1 cellular context compared by ENCODE assay signal in the genomic region with DNA sequence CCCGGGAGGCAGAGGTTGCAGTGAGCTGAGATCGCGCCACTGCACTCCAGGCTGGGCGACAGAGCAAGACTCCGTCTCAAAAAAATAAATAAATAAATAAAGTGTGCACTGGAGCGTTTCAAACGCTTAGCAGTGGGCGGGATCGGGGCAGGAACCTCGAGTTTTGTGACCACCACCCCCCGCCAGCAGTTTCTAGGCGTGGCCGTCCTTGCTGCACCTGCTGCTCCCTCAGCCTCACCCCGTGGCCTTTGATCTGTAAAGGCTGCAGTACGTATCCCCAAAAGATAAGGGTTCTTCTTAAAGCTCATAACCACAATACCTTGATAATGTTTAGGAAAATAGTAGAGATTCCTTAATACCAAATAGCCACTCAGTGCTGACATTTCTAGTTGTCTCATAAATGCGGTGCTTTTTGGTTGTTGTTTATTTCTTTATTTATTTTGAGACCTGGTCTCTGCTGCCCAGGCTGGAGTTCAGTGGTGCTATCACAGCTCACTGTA.
TF ChIP-seq lines count a peak whose summit lies in the region.

No MANE protein-coding gene starts in this region.

TF ChIP-seq in HEK293, 187 proteins besides CTCF, POLR2A, EP300 and RAD21:
- TF ChIP-seq, protein P1, sequence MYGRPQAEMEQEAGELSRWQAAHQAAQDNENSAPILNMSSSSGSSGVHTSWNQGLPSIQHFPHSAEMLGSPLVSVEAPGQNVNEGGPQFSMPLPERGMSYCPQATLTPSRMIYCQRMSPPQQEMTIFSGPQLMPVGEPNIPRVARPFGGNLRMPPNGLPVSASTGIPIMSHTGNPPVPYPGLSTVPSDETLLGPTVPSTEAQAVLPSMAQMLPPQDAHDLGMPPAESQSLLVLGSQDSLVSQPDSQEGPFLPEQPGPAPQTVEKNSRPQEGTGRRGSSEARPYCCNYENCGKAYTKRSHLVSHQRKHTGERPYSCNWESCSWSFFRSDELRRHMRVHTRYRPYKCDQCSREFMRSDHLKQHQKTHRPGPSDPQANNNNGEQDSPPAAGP (tag by site-specific recombination; IDR thresholded peaks at IDR 0.05) = no peak
- peak; percentile 45 for TF ChIP-seq KLF1 (tag by site-specific recombination; IDR thresholded peaks at IDR 0.05)
TF ChIP-seq in HEK293: peak in this region for 1.
